23 cellular contexts compared by ENCODE assay signal in genomic region chr6:40387871-40388264, GRCh38.
DNase-seq lines count a peak whose midpoint lies in the region; ATAC-seq and TF ChIP-seq lines count a peak whose summit lies in the region.
"Had no signal": no experiment of that assay in that cellular context is flagged by ENCODE, and none has a peak within 500 bp of the region (broad histone marks: within the 10 kb centered on the region; RNA-seq: fewer than 3 reads in every experiment).

No MANE protein-coding gene starts in this region.

- H3K4me1 Mint-ChIP-seq in activated CD4-positive, alpha-beta T cell treated with anti-CD3 and anti-CD28 coated beads, Interleukin-2, amount 10 ng/mL, durations not matched to agents 7 days and 5 days = peaks cover 69% of the 10 kb centered on the region
- peaks cover 68% of the 10 kb centered on the region for H3K4me1 Mint-ChIP-seq in activated T-helper 1 cell treated with anti-CD3 and anti-CD28 coated beads, Interleukin-12 subunit alpha, Interleukin-12 subunit beta, Interleukin-2, Interleukin-4 antibody, amounts not matched to agents 30 ng/mL and 10 ng/mL and 1 ng/mL, durations not matched to agents 14 hours and 24 hours and 36 hours (ENCODE audit: low read depth)
- H3K4me1 Mint-ChIP-seq in naive thymus-derived CD4-positive, alpha-beta T cell = peaks cover 39 to 71% (median 49%) of the 10 kb centered on the region in 7 donors
- H3K4me1 Mint-ChIP-seq: nephron progenitor cell had no signal

- ATAC-seq in DND-41 (ENCODE audit: insufficient read depth, low read depth) = no peak
- ATAC-seq in naive thymus-derived CD4-positive, alpha-beta T cell = no peak
- ATAC-seq in heart left ventricle = no peak
- ATAC-seq: foreskin keratinocyte, heart right ventricle, K562 had no signal

- POLR2A ChIA-PET in activated CD4-positive, alpha-beta T cell treated with anti-CD3 and anti-CD28 coated beads, Interleukin-2, amount 10 ng/mL, durations not matched to agents 7 days and 5 days (lab: Charles Lee) = no interaction called here
- POLR2A ChIA-PET in naive thymus-derived CD4-positive, alpha-beta T cell (lab: Charles Lee) = no interaction called here

- H3K27ac ChIP-seq in DND-41 (ENCODE audit: low read length) = peak overlapping the region; percentile 70
- H3K27ac ChIP-seq in naive thymus-derived CD4-positive, alpha-beta T cell (ENCODE audit: low read depth, low read length) = peak overlapping the region; percentile 64
- H3K27ac ChIP-seq in heart left ventricle = no peak overlapping the region
- H3K27ac ChIP-seq: esophagus squamous epithelium, foreskin keratinocyte, heart right ventricle, SJCRH30, tibial nerve had no signal

- H3K27me3 ChIP-seq in DND-41 (ENCODE audit: insufficient read depth, low read length, poor library complexity) = no peaks in the 10 kb centered on the region
- H3K27me3 ChIP-seq in naive thymus-derived CD4-positive, alpha-beta T cell (ENCODE audit: control insufficient read depth in 2 of 2, insufficient read depth in 2 of 2, low read length in 2 of 2) = no peaks in the 10 kb centered on the region
- H3K27me3 ChIP-seq in heart left ventricle = peaks cover 0 to 38% (median 4%) of the 10 kb centered on the region in 9 donors
- H3K27me3 ChIP-seq: SJCRH30, tibial nerve had no signal

- peak overlapping the region; percentile 5; the same call in 1 of the 2 replicates for H3K9ac ChIP-seq in DND-41 (ENCODE audit: low read depth, low read length)

- peak overlapping the region; percentile 62 for H3K4me2 ChIP-seq in DND-41 (ENCODE audit: insufficient read depth, low read length)

- TF ChIP-seq POLR2A in heart left ventricle (IDR thresholded peaks at IDR 0.05) = no peak

- CTCF ChIA-PET in activated CD4-positive, alpha-beta T cell treated with anti-CD3 and anti-CD28 coated beads, Interleukin-2, amount 10 ng/mL, durations not matched to agents 7 days and 5 days (lab: Charles Lee) = no interaction called here
- CTCF ChIA-PET in naive thymus-derived CD4-positive, alpha-beta T cell (lab: Charles Lee) = no interaction called here

- no peak overlapping the region for H2AFZ ChIP-seq in DND-41 (ENCODE audit: low read depth, low read length)

- no peaks in the 10 kb centered on the region for H3K79me2 ChIP-seq in DND-41 (ENCODE audit: insufficient read depth, low read length)

- WGBS in heart left ventricle, 4 donors = 77 to 81% (median 77%) methylated on average over 5 of the region's 5 CpGs

- H3K9me3 ChIP-seq in DND-41 (ENCODE audit: insufficient read depth, low read length, severe bottlenecking) (no peaks in the 10 kb centered on the region), heart left ventricle (no peaks in the 10 kb centered on the region)
- H3K9me3 ChIP-seq in naive thymus-derived CD4-positive, alpha-beta T cell (ENCODE audit: control insufficient read depth in 2 of 3, low read length in 3 of 3) = no peaks in the 10 kb centered on the region
- H3K9me3 ChIP-seq: esophagus squamous epithelium, heart right ventricle, SJCRH30, tibial nerve had no signal

- H3K9me3 Mint-ChIP-seq in activated CD4-positive, alpha-beta T cell treated with anti-CD3 and anti-CD28 coated beads, Interleukin-2, amount 10 ng/mL, durations not matched to agents 7 days and 5 days = peaks cover 2% of the 10 kb centered on the region
- H3K9me3 Mint-ChIP-seq in activated T-helper 1 cell treated with anti-CD3 and anti-CD28 coated beads, Interleukin-12 subunit alpha, Interleukin-12 subunit beta, Interleukin-2, Interleukin-4 antibody, amounts not matched to agents 30 ng/mL and 10 ng/mL and 1 ng/mL, durations not matched to agents 14 hours and 24 hours and 36 hours = no peaks in the 10 kb centered on the region
- peaks cover 0 to 8% (median 0%) of the 10 kb centered on the region in 11 donors for H3K9me3 Mint-ChIP-seq in naive thymus-derived CD4-positive, alpha-beta T cell
- H3K9me3 Mint-ChIP-seq: nephron progenitor cell had no signal

- H4K20me1 ChIP-seq in DND-41 (ENCODE audit: insufficient read depth, low read length) = no peaks in the 10 kb centered on the region

- no peak for TF ChIP-seq CTCF in DND-41 (IDR thresholded peaks at IDR 0.05; ENCODE audit: borderline replicate concordance, extremely low read depth, low read length, poor library complexity, severe bottlenecking)
- TF ChIP-seq CTCF in heart left ventricle (IDR thresholded peaks at IDR 0.05) = no peak

- H3K27me3 Mint-ChIP-seq in activated CD4-positive, alpha-beta T cell treated with anti-CD3 and anti-CD28 coated beads, Interleukin-2, amount 10 ng/mL, durations not matched to agents 7 days and 5 days = peaks cover 4% of the 10 kb centered on the region
- H3K27me3 Mint-ChIP-seq in activated T-helper 1 cell treated with anti-CD3 and anti-CD28 coated beads, Interleukin-12 subunit alpha, Interleukin-12 subunit beta, Interleukin-2, Interleukin-4 antibody, amounts not matched to agents 30 ng/mL and 10 ng/mL and 1 ng/mL, durations not matched to agents 14 hours and 24 hours and 36 hours (ENCODE audit: insufficient read depth) = no peaks in the 10 kb centered on the region
- H3K27me3 Mint-ChIP-seq in naive thymus-derived CD4-positive, alpha-beta T cell = peaks cover 0 to 9% (median 6%) of the 10 kb centered on the region in 5 donors

- no peak overlapping the region for H3K4me3 ChIP-seq in DND-41 (ENCODE audit: low read depth in 1 of 2, low read length in 2 of 2)
- H3K4me3 ChIP-seq in naive thymus-derived CD4-positive, alpha-beta T cell (ENCODE audit: low read length) = no peak overlapping the region
- H3K4me3 ChIP-seq in heart left ventricle = no peak overlapping the region
- H3K4me3 ChIP-seq: esophagus squamous epithelium, heart right ventricle, K562, SJCRH30, tibial nerve had no signal

- intact Hi-C loops in activated T-helper 1 cell treated with anti-CD3 and anti-CD28 coated beads, Interleukin-12 subunit alpha, Interleukin-12 subunit beta, Interleukin-2, Interleukin-4 antibody, amounts not matched to agents 30 ng/mL and 10 ng/mL and 1 ng/mL, durations not matched to agents 14 hours and 24 hours and 36 hours (cut with micrococcal nuclease) = loop anchor here (2.0 to 5.0 kb wide), 2 partner anchors 59 to 199 kb away; partner anchors contain the start of gene LRFN2
- intact Hi-C loops in naive thymus-derived CD4-positive, alpha-beta T cell (cut with micrococcal nuclease) = loop anchor here (2.0 to 5.0 kb wide), 4 partner anchors 49 to 199 kb away; partner anchors contain the start of gene LRFN2 (in 1 of the 2)
- intact Hi-C loops in heart left ventricle (cut with DNase I) = no loop called here

- H3K27ac Mint-ChIP-seq in activated CD4-positive, alpha-beta T cell treated with anti-CD3 and anti-CD28 coated beads, Interleukin-2, amount 10 ng/mL, durations not matched to agents 7 days and 5 days = peak overlapping the region; percentile 61
- H3K27ac Mint-ChIP-seq in activated T-helper 1 cell treated with anti-CD3 and anti-CD28 coated beads, Interleukin-12 subunit alpha, Interleukin-12 subunit beta, Interleukin-2, Interleukin-4 antibody, amounts not matched to agents 30 ng/mL and 10 ng/mL and 1 ng/mL, durations not matched to agents 14 hours and 24 hours and 36 hours = peak overlapping the region; percentile 67
- peak overlapping the region; percentile 37 to 94 (median 89) for H3K27ac Mint-ChIP-seq in naive thymus-derived CD4-positive, alpha-beta T cell
- H3K27ac Mint-ChIP-seq: nephron progenitor cell had no signal

- peaks cover 3% of the 10 kb centered on the region for H3K36me3 Mint-ChIP-seq in activated CD4-positive, alpha-beta T cell treated with anti-CD3 and anti-CD28 coated beads, Interleukin-2, amount 10 ng/mL, durations not matched to agents 7 days and 5 days (ENCODE audit: low read depth)
- H3K36me3 Mint-ChIP-seq in activated T-helper 1 cell treated with anti-CD3 and anti-CD28 coated beads, Interleukin-12 subunit alpha, Interleukin-12 subunit beta, Interleukin-2, Interleukin-4 antibody, amounts not matched to agents 30 ng/mL and 10 ng/mL and 1 ng/mL, durations not matched to agents 14 hours and 24 hours and 36 hours (ENCODE audit: low read depth) = peaks cover 3% of the 10 kb centered on the region
- H3K36me3 Mint-ChIP-seq in naive thymus-derived CD4-positive, alpha-beta T cell = peaks cover 0 to 37% (median 0%) of the 10 kb centered on the region in 5 donors
- H3K36me3 Mint-ChIP-seq: CD4-positive, alpha-beta memory T cell had no signal

- H3K36me3 ChIP-seq in DND-41 (ENCODE audit: insufficient read depth, low read length) = no peaks in the 10 kb centered on the region
- H3K36me3 ChIP-seq in naive thymus-derived CD4-positive, alpha-beta T cell (ENCODE audit: control insufficient read depth in 2 of 3, insufficient read depth in 3 of 3, low read length in 3 of 3) = no peaks in the 10 kb centered on the region
- H3K36me3 ChIP-seq in heart left ventricle = no peaks in the 10 kb centered on the region
- H3K36me3 ChIP-seq: esophagus squamous epithelium, heart right ventricle, SJCRH30, tibial nerve had no signal

- DNase-seq in activated CD4-positive, alpha-beta T cell treated with anti-CD3 and anti-CD28 coated beads, Interleukin-2, amount 10 ng/mL, durations not matched to agents 7 days and 5 days = peak; percentile 5
- DNase-seq in activated CD4-positive, alpha-beta T cell treated with anti-CD3 and anti-CD28 coated beads, Interleukin-2, amount 50 U/mL, for 1 hour = no peak
- DNase-seq in DND-41 (peak; percentile 5), NCI-H2227 (lab: John Stamatoyannopoulos, UW; ENCODE audit: unreplicated experiment) (no peak), heart left ventricle (no peak), NCI-H2029 (lab: John Stamatoyannopoulos, UW) (no peak)
- no peak for DNase-seq in activated T-helper 1 cell treated with anti-CD3 and anti-CD28 coated beads, Interleukin-12 subunit alpha, Interleukin-12 subunit beta, Interleukin-2, Interleukin-4 antibody, amounts not matched to agents 30 ng/mL and 10 ng/mL and 1 ng/mL, durations not matched to agents 14 hours and 24 hours and 36 hours (ENCODE audit: low spot score)
- no peak for DNase-seq in naive thymus-derived CD4-positive, alpha-beta T cell
- DNase-seq: activated CD4-positive, CD25-positive, alpha-beta regulatory T cell treated with anti-CD3 and anti-CD28 coated beads, Interleukin-2, amount 50 U/mL, for 72 hours; CD4-positive, alpha-beta memory T cell; central memory CD4-positive, alpha-beta T cell; esophagus squamous epithelium; foreskin keratinocyte; GOT3; heart right ventricle; NCI-H1092; NCI-H1694; NCI-H510A; nephron progenitor cell; SJCRH30; stimulated activated CD4-positive, alpha-beta T cell treated with anti-CD3 and anti-CD28 coated beads, Interleukin-4, amount 100 ng/mL, for 24 hours had no signal

- peak overlapping the region; percentile 19 for H3K4me3 Mint-ChIP-seq in activated CD4-positive, alpha-beta T cell treated with anti-CD3 and anti-CD28 coated beads, Interleukin-2, amount 10 ng/mL, durations not matched to agents 7 days and 5 days
- H3K4me3 Mint-ChIP-seq in activated T-helper 1 cell treated with anti-CD3 and anti-CD28 coated beads, Interleukin-12 subunit alpha, Interleukin-12 subunit beta, Interleukin-2, Interleukin-4 antibody, amounts not matched to agents 30 ng/mL and 10 ng/mL and 1 ng/mL, durations not matched to agents 14 hours and 24 hours and 36 hours = peak overlapping the region; percentile 20
- peak overlapping the region in 8 of 10 donors; percentile 6 to 72 (median 44) for H3K4me3 Mint-ChIP-seq in naive thymus-derived CD4-positive, alpha-beta T cell
- H3K4me3 Mint-ChIP-seq: CD4-positive, alpha-beta memory T cell; nephron progenitor cell had no signal

- H3K4me1 ChIP-seq in DND-41 (ENCODE audit: insufficient read depth, low read length) (peaks cover 60% of the 10 kb centered on the region), heart left ventricle (no peaks in the 10 kb centered on the region)
- H3K4me1 ChIP-seq in naive thymus-derived CD4-positive, alpha-beta T cell (ENCODE audit: control insufficient read depth in 2 of 2, insufficient read depth in 2 of 2, low read length in 2 of 2) = peaks cover 0 to 69% of the 10 kb centered on the region in 2 donors
- H3K4me1 ChIP-seq: foreskin keratinocyte, heart right ventricle, SJCRH30, tibial nerve had no signal

Comparison
In these comparisons a context has a peak if more than half of its experiments do, and no peak if none do; other contexts are left out.
1. DNase-seq: peak in activated CD4-positive, alpha-beta T cell treated with anti-CD3 and anti-CD28 coated beads, Interleukin-2, amount 10 ng/mL, durations not matched to agents 7 days and 5 days (single experiment) and DND-41 (single experiment); none in activated CD4-positive, alpha-beta T cell treated with anti-CD3 and anti-CD28 coated beads, Interleukin-2, amount 50 U/mL, for 1 hour (single experiment), activated T-helper 1 cell treated with anti-CD3 and anti-CD28 coated beads, Interleukin-12 subunit alpha, Interleukin-12 subunit beta, Interleukin-2, Interleukin-4 antibody, amounts not matched to agents 30 ng/mL and 10 ng/mL and 1 ng/mL, durations not matched to agents 14 hours and 24 hours and 36 hours (single experiment), naive thymus-derived CD4-positive, alpha-beta T cell (0 of 9), NCI-H2227 (single experiment), heart left ventricle (0 of 5) and NCI-H2029 (single experiment).
2. H3K27ac ChIP-seq: peak in DND-41 (single experiment) and naive thymus-derived CD4-positive, alpha-beta T cell (single experiment); none in heart left ventricle (0 of 12).
3. intact Hi-C loops: an anchor here in activated T-helper 1 cell treated with anti-CD3 and anti-CD28 coated beads, Interleukin-12 subunit alpha, Interleukin-12 subunit beta, Interleukin-2, Interleukin-4 antibody, amounts not matched to agents 30 ng/mL and 10 ng/mL and 1 ng/mL, durations not matched to agents 14 hours and 24 hours and 36 hours (2.0 to 5.0 kb wide) and naive thymus-derived CD4-positive, alpha-beta T cell (2.0 to 5.0 kb wide); none called in heart left ventricle.
4. Peak in every context shown above with its lines, with median percentiles within 50 percentile points of each other: H3K27ac Mint-ChIP-seq and H3K4me3 Mint-ChIP-seq.